In genomic region chr2:239928457-239929350, GRCh38 we compare ENCODE assay signal across 8 cellular contexts.
DNase-seq lines count a peak whose midpoint lies in the region; ATAC-seq and TF ChIP-seq lines count a peak whose summit lies in the region.

No MANE protein-coding gene starts in this region.

- H3K9me2 ChIP-seq in hepatocyte (replicated peaks; ENCODE audit: insufficient read depth): no peaks in the 10 kb centered on the region

- H3K27ac ChIP-seq in Panc1 (ENCODE audit: low read length) (no peak overlapping the region), hepatocyte (no peak overlapping the region)

- H3K4me3 Mint-ChIP-seq in endothelial cell (ENCODE audit: unreplicated experiment): no peak overlapping the region

- peak; percentile 43; the same call in 1 of the 2 replicates for ATAC-seq in Panc1
- ATAC-seq in HG03571 (IDR thresholded peaks at IDR 0.05; ENCODE audit: unreplicated experiment): no peak

- no peak overlapping the region for H2AFZ ChIP-seq in hepatocyte

- no peaks in the 10 kb centered on the region for H3K4me1 Mint-ChIP-seq in endothelial cell (ENCODE audit: unreplicated experiment)

- peaks cover 4% of the 10 kb centered on the region for H3K27me3 Mint-ChIP-seq in endothelial cell (ENCODE audit: unreplicated experiment)

- no peaks in the 10 kb centered on the region for H3K79me2 ChIP-seq in hepatocyte

- no peaks in the 10 kb centered on the region for H3K9me3 ChIP-seq in Panc1 (ENCODE audit: control insufficient read depth, insufficient read depth, low read depth, low read length)
- H3K9me3 ChIP-seq in hepatocyte (ENCODE audit: low read depth): no peaks in the 10 kb centered on the region

- 86% methylated on average over 46 of the region's 46 CpGs for WGBS in hepatocyte (ENCODE audit: low lambda C conversion rate, missing lambda C conversion rate)

- H3K27me3 ChIP-seq in Panc1 (ENCODE audit: control insufficient read depth, insufficient read depth, low read length) (no peaks in the 10 kb centered on the region), hepatocyte (no peaks in the 10 kb centered on the region)

- H3K4me1 ChIP-seq in Panc1 (ENCODE audit: control insufficient read depth, insufficient read depth, low read length) (no peaks in the 10 kb centered on the region), hepatocyte (ENCODE audit: insufficient read depth) (no peaks in the 10 kb centered on the region)

- H3K4me3 ChIP-seq in Panc1 (ENCODE audit: low read depth in 2 of 2, low read length in 2 of 2) (no peak overlapping the region), hepatocyte (no peak overlapping the region)

- BruUV-seq in Panc1 (replicated peaks; lab: Mats Ljungman, UMichigan): no TSS peak

- H3K9me3 Mint-ChIP-seq in endothelial cell (ENCODE audit: unreplicated experiment): no peaks in the 10 kb centered on the region

- H4K20me1 ChIP-seq in hepatocyte (ENCODE audit: insufficient read depth, poor library complexity, severe bottlenecking): no peaks in the 10 kb centered on the region

- POLR2A ChIA-PET in Panc1 (lab: Charles Lee): no interaction called here

- no peaks in the 10 kb centered on the region for H3K36me3 Mint-ChIP-seq in endothelial cell (ENCODE audit: low read depth, unreplicated experiment)

- H3K36me3 ChIP-seq in Panc1 (ENCODE audit: control insufficient read depth, insufficient read depth, low read length) (no peaks in the 10 kb centered on the region), hepatocyte (replicated peaks; ENCODE audit: insufficient read depth, low read depth) (no peaks in the 10 kb centered on the region)

- in situ Hi-C loops in Panc1 (cut with HindIII; ENCODE audit: low pct_unique_long_range_greater_than_20kb, low sequenced_read_pairs): no loop called here

- H3K27ac Mint-ChIP-seq in endothelial cell (ENCODE audit: unreplicated experiment): no peak overlapping the region

- peak; percentile 1; the same call in 1 of the 2 replicates for TF ChIP-seq CTCF in Panc1 (IDR thresholded peaks at IDR 0.05)
- TF ChIP-seq CTCF in endothelial cell (IDR thresholded peaks at IDR 0.05; ENCODE audit: unreplicated experiment): no peak
- no peak for TF ChIP-seq CTCF in hepatocyte (IDR thresholded peaks at IDR 0.05; ENCODE audit: poor library complexity)

- CTCF ChIA-PET in Panc1 (lab: Charles Lee): no interaction called here

- no peak overlapping the region for H3K4me2 ChIP-seq in hepatocyte

- intact Hi-C loops in Panc1 (cut with micrococcal nuclease; ENCODE audit: unreplicated experiment): no loop called here

- DNase-seq in NCI-H2227 (lab: John Stamatoyannopoulos, UW; ENCODE audit: unreplicated experiment) (peak; percentile 9), NCI-H2227 treated with DMSO at 0.1 percent for 48 hours (lab: John Stamatoyannopoulos, UW) (no peak), Panc1 (ENCODE audit: low read depth, low spot score) (no peak), endothelial cell (ENCODE audit: low spot score) (peak; percentile 6), putamen (ENCODE audit: low spot score) (peak; percentile 88), hepatocyte (ENCODE audit: low spot score) (no peak), NCI-H2029 treated with DMSO at 0.1 percent for 48 hours (lab: John Stamatoyannopoulos, UW) (no peak)

Comparison
In these comparisons a context has a peak if more than half of its experiments do, and no peak if none do; other contexts are left out.
1. DNase-seq: peak in NCI-H2227 (single experiment), endothelial cell (single experiment) and putamen (single experiment); none in NCI-H2227 treated with DMSO at 0.1 percent for 48 hours (single experiment), Panc1 (single experiment), hepatocyte (single experiment) and NCI-H2029 treated with DMSO at 0.1 percent for 48 hours (single experiment).